In genomic region chr2:222290691-222291484, GRCh38 we compare ENCODE assay signal across 9 cellular contexts. TPM values are rescaled to one million over a fixed set of nuclear protein-coding genes. Genes with fewer than 3 reads are reported as not detected.
A peak's percentile ranks its signal among the peaks of the same experiment; 100 is the strongest.
DNase-seq lines count a peak whose midpoint lies in the region; ATAC-seq and TF ChIP-seq lines count a peak whose summit lies in the region.
"Had no signal": no experiment of that assay in that cellular context is flagged by ENCODE, and none has a peak within 500 bp of the region (broad histone marks: within the 10 kb centered on the region; RNA-seq: fewer than 3 reads in every experiment).

No MANE protein-coding gene starts in this region.

- peaks cover 100% of the 10 kb centered on the region for H3K27me3 ChIP-seq in left ventricle myocardium inferior (ENCODE audit: low read depth)
- H3K27me3 ChIP-seq in iPS-20b (ENCODE audit: insufficient read depth, low read length), result peaks cover 100% of the 10 kb centered on the region

- DNase-seq in left ventricle myocardium inferior, result no peak
- DNase-seq in cardiac septum (ENCODE audit: low spot score), result no peak
- DNase-seq in T-helper 17 cell, result no peak
- no peak for DNase-seq in T-helper 9 cell

- peaks cover 7% of the 10 kb centered on the region for H3K36me3 Mint-ChIP-seq in T-helper 17 cell (ENCODE audit: low read depth)

- H3K36me3 ChIP-seq in left ventricle myocardium inferior (no peaks in the 10 kb centered on the region), iPS-20b (ENCODE audit: insufficient read depth, low read depth, low read length) (no peaks in the 10 kb centered on the region)
- H3K36me3 ChIP-seq: prostate gland had no signal

- intact Hi-C loops in left ventricle myocardium inferior (cut with micrococcal nuclease) (no loop called here), cardiac septum (cut with DNase I) (no loop called here)

- H3K27me3 Mint-ChIP-seq in T-helper 17 cell, result peaks cover 90% of the 10 kb centered on the region

- H3K4me3 ChIP-seq in left ventricle myocardium inferior, result peak overlapping the region; percentile 27
- H3K4me3 ChIP-seq in iPS-20b (ENCODE audit: low read length), result peak overlapping the region; percentile 60
- H3K4me3 ChIP-seq: prostate gland had no signal

- H3K4me1 ChIP-seq in left ventricle myocardium inferior (peaks cover 12% of the 10 kb centered on the region), iPS-20b (ENCODE audit: insufficient read depth, low read length) (peaks cover 31% of the 10 kb centered on the region)
- H3K4me1 ChIP-seq: prostate gland had no signal

- H3K9ac ChIP-seq in iPS-20b (ENCODE audit: low read depth, low read length), result no peak overlapping the region

- H3K4me1 Mint-ChIP-seq in T-helper 17 cell, result peaks cover 12% of the 10 kb centered on the region

- H3K27ac ChIP-seq in left ventricle myocardium inferior (replicated peaks) (no peak overlapping the region), iPS-20b (ENCODE audit: low read length) (no peak overlapping the region)
- H3K27ac ChIP-seq: prostate gland had no signal

- H3K4me3 Mint-ChIP-seq in T-helper 17 cell, result no peak overlapping the region

- ATAC-seq in T-helper 17 cell (no peak), GM19023 (IDR thresholded peaks at IDR 0.05; ENCODE audit: unreplicated experiment) (no peak), HG03378 (IDR thresholded peaks at IDR 0.05; ENCODE audit: unreplicated experiment) (no peak), HG03025 (IDR thresholded peaks at IDR 0.05; ENCODE audit: low FRiP score, unreplicated experiment) (no peak)

- peak overlapping the region; percentile 27 for H3K27ac Mint-ChIP-seq in T-helper 17 cell

- H3K9me3 ChIP-seq in left ventricle myocardium inferior (replicated peaks), result no peaks in the 10 kb centered on the region
- H3K9me3 ChIP-seq in T-helper 17 cell (ENCODE audit: control insufficient read depth, low read length, poor library complexity, severe bottlenecking), result no peaks in the 10 kb centered on the region
- no peaks in the 10 kb centered on the region; the same call in 1 of the 2 replicates for H3K9me3 ChIP-seq in iPS-20b (ENCODE audit: insufficient read depth, low read depth, low read length)
- H3K9me3 ChIP-seq: prostate gland had no signal

- TF ChIP-seq CTCF in left ventricle myocardium inferior (IDR thresholded peaks at IDR 0.05; ENCODE audit: borderline replicate concordance), result no peak

RNA-seq across cellular contexts. Expression of gene PAX3, which starts 7.9 kb away (rescaled TPM):
- 0.30 TPM for total RNA-seq in left ventricle myocardium inferior
- total RNA-seq in cardiac septum, result 0.19 TPM
- not detected for total RNA-seq in T-helper 17 cell
- total RNA-seq: prostate gland had no signal
